In the genomic region with DNA sequence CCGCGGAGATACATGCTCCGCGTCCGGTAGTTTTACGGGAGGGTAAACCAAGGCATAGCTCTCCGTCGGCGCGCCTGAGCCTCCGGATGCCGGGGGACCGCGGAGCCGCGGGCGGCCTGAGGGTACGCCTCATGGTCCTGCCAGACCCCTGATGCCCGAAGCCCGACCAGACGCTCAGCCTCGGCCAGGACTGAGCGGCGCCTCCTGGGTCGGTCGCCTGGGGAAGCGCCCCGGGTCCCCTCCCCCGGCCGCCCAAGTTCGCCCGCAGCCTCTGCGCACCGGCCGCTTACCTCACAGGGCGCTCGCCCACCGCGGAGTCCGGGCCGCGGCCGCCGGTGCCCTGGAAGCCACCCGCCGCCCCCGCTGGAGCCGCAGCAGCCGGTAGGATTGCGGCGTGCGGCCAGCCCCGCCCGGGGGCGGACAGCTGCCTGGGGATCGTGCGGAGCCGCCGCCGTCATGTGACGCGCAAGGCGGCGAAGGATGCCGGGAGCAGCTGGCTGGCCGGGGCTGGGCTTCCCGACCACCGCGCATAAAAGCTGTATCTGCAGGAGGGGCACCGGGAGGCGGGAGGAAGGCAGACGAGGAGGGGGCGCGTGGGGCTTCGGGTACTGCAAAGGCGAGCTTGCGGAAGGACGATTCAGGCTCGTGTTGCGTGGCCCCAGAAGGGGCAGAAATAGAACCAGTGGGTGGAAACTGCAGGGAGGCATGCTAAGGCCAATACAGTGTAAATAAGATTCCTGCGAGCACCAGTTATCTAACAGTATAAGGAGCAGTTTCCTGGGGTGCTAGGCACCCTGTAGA, we compare ENCODE assay signal across 2 cellular contexts.
TF ChIP-seq lines count a peak whose summit lies in the region.

A gene with protein sequence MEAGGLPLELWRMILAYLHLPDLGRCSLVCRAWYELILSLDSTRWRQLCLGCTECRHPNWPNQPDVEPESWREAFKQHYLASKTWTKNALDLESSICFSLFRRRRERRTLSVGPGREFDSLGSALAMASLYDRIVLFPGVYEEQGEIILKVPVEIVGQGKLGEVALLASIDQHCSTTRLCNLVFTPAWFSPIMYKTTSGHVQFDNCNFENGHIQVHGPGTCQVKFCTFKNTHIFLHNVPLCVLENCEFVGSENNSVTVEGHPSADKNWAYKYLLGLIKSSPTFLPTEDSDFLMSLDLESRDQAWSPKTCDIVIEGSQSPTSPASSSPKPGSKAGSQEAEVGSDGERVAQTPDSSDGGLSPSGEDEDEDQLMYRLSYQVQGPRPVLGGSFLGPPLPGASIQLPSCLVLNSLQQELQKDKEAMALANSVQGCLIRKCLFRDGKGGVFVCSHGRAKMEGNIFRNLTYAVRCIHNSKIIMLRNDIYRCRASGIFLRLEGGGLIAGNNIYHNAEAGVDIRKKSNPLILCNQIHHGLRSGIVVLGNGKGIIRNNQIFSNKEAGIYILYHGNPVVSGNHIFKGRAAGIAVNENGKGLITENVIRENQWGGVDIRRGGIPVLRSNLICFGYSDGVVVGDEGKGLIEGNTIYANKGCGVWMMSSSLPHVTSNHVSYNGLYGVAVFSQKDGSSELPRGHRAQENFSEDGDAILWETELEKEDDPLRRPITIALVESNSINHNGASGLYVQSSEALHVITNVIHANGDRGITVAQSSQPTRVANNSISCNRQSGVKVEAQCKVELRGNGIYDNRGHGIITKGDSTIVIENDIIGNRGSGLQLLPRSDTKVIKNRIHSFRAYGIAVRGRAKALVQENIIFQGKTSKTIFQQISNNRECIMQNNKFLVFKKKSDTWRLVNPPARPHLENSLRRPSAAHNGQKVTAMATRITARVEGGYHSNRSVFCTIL (minus strand): TSS at position 460 of the 801 bp plus-strand sequence. CDS start 34,612 bp downstream, outside the sequence.

TF ChIP-seq in Ishikawa, 13 proteins besides CTCF, POLR2A, EP300 and RAD21:
- TF ChIP-seq TAF1 (IDR thresholded peaks at IDR 0.05; ENCODE audit: low read depth) (no peak), ZBTB7A (IDR thresholded peaks at IDR 0.05; ENCODE audit: low read depth) (0 out of 2 replicates have a peak, but pooled peaks have one; percentile 6), CREB1 (IDR thresholded peaks at IDR 0.05; ENCODE audit: low read depth) (no peak), TEAD4 (IDR thresholded peaks at IDR 0.05) (no peak), NFIC (IDR thresholded peaks at IDR 0.05) (no peak), TCF12 (IDR thresholded peaks at IDR 0.05; ENCODE audit: low read depth) (no peak; the same call in 1 of the 2 replicates), EGR1 (IDR thresholded peaks at IDR 0.05) (peak; percentile 80), FOXM1 (IDR thresholded peaks at IDR 0.05; ENCODE audit: borderline replicate concordance, low read depth) (no peak), YY1 (IDR thresholded peaks at IDR 0.05; ENCODE audit: low read depth) (0 out of 2 replicates have a peak, but pooled peaks have one; percentile 25), CEBPB (IDR thresholded peaks at IDR 0.05) (no peak)
- TF ChIP-seq, protein P1, sequence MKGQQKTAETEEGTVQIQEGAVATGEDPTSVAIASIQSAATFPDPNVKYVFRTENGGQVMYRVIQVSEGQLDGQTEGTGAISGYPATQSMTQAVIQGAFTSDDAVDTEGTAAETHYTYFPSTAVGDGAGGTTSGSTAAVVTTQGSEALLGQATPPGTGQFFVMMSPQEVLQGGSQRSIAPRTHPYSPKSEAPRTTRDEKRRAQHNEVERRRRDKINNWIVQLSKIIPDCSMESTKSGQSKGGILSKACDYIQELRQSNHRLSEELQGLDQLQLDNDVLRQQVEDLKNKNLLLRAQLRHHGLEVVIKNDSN (IDR thresholded peaks at IDR 0.05) = peak; percentile 95
- TF ChIP-seq, protein P2, sequence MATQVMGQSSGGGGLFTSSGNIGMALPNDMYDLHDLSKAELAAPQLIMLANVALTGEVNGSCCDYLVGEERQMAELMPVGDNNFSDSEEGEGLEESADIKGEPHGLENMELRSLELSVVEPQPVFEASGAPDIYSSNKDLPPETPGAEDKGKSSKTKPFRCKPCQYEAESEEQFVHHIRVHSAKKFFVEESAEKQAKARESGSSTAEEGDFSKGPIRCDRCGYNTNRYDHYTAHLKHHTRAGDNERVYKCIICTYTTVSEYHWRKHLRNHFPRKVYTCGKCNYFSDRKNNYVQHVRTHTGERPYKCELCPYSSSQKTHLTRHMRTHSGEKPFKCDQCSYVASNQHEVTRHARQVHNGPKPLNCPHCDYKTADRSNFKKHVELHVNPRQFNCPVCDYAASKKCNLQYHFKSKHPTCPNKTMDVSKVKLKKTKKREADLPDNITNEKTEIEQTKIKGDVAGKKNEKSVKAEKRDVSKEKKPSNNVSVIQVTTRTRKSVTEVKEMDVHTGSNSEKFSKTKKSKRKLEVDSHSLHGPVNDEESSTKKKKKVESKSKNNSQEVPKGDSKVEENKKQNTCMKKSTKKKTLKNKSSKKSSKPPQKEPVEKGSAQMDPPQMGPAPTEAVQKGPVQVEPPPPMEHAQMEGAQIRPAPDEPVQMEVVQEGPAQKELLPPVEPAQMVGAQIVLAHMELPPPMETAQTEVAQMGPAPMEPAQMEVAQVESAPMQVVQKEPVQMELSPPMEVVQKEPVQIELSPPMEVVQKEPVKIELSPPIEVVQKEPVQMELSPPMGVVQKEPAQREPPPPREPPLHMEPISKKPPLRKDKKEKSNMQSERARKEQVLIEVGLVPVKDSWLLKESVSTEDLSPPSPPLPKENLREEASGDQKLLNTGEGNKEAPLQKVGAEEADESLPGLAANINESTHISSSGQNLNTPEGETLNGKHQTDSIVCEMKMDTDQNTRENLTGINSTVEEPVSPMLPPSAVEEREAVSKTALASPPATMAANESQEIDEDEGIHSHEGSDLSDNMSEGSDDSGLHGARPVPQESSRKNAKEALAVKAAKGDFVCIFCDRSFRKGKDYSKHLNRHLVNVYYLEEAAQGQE (IDR thresholded peaks at IDR 0.05; ENCODE audit: low read depth) = no peak
- TF ChIP-seq, protein P3, sequence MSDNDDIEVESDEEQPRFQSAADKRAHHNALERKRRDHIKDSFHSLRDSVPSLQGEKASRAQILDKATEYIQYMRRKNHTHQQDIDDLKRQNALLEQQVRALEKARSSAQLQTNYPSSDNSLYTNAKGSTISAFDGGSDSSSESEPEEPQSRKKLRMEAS (IDR thresholded peaks at IDR 0.05) = peak; percentile 59

TF ChIP-seq in GM12878, 131 proteins besides CTCF, POLR2A, EP300 and RAD21 (continues in another document):
- TF ChIP-seq SPI1 (IDR thresholded peaks at IDR 0.05; ENCODE audit: borderline replicate concordance, insufficient read depth, low read depth, low read length) = no peak
- TF ChIP-seq NR2F1 (conservative IDR thresholded peaks at IDR 0.05) = peak; percentile 85
- TF ChIP-seq EED (IDR thresholded peaks at IDR 0.05; ENCODE audit: low read depth) = peak; percentile 55
- peak; percentile 66; the same call in 1 of the 2 replicates for TF ChIP-seq SMARCA5 (IDR thresholded peaks at IDR 0.05)
- TF ChIP-seq, protein P4, sequence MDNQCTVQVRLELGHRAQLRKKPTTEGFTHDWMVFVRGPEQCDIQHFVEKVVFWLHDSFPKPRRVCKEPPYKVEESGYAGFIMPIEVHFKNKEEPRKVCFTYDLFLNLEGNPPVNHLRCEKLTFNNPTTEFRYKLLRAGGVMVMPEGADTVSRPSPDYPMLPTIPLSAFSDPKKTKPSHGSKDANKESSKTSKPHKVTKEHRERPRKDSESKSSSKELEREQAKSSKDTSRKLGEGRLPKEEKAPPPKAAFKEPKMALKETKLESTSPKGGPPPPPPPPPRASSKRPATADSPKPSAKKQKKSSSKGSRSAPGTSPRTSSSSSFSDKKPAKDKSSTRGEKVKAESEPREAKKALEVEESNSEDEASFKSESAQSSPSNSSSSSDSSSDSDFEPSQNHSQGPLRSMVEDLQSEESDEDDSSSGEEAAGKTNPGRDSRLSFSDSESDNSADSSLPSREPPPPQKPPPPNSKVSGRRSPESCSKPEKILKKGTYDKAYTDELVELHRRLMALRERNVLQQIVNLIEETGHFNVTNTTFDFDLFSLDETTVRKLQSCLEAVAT (IDR thresholded peaks at IDR 0.05) = no peak
- no peak for TF ChIP-seq SIX5 (IDR thresholded peaks at IDR 0.05; ENCODE audit: low read depth, low read length, severe bottlenecking)
- TF ChIP-seq LARP7 (IDR thresholded peaks at IDR 0.05) = peak; percentile 90
- TF ChIP-seq POLR2AphosphoS5 (IDR thresholded peaks at IDR 0.05; ENCODE audit: low read length) = peak; percentile 34; the same call in 1 of the 2 replicates
- TF ChIP-seq, protein P5, sequence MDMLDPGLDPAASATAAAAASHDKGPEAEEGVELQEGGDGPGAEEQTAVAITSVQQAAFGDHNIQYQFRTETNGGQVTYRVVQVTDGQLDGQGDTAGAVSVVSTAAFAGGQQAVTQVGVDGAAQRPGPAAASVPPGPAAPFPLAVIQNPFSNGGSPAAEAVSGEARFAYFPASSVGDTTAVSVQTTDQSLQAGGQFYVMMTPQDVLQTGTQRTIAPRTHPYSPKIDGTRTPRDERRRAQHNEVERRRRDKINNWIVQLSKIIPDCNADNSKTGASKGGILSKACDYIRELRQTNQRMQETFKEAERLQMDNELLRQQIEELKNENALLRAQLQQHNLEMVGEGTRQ (IDR thresholded peaks at IDR 0.05; ENCODE audit: borderline replicate concordance, low read depth, low read length) = peak; percentile 40
- peak; percentile 82 for TF ChIP-seq CREB1 (IDR thresholded peaks at IDR 0.05; ENCODE audit: low read depth)
- peak; percentile 91 for TF ChIP-seq DPF2 (IDR thresholded peaks at IDR 0.05)
- no peak for TF ChIP-seq NR2C2 (IDR thresholded peaks at IDR 0.05; ENCODE audit: borderline replicate concordance, control insufficient read depth, insufficient read length, low read depth)
- TF ChIP-seq ZNF207 (IDR thresholded peaks at IDR 0.05; ENCODE audit: borderline replicate concordance) = peak; percentile 60; the same call in 1 of the 2 replicates
- TF ChIP-seq ZNF24 (IDR thresholded peaks at IDR 0.05) = 0 out of 2 replicates have a peak, but pooled peaks have one; percentile 24
- TF ChIP-seq MYB (IDR thresholded peaks at IDR 0.05; ENCODE audit: borderline replicate concordance, low read depth, low read length) = 0 out of 2 replicates have a peak, but pooled peaks have one; percentile 10
- TF ChIP-seq MEF2A (IDR thresholded peaks at IDR 0.05; ENCODE audit: insufficient read depth, low read depth, low read length) = 0 out of 2 replicates have a peak, but pooled peaks have one; percentile 41
- peak; percentile 81 for TF ChIP-seq BACH1 (IDR thresholded peaks at IDR 0.05; ENCODE audit: borderline replicate concordance)
- no peak for TF ChIP-seq CBX3 (IDR thresholded peaks at IDR 0.05; ENCODE audit: borderline replicate concordance, low read depth)
- no peak for TF ChIP-seq MTA2 (IDR thresholded peaks at IDR 0.05; ENCODE audit: low read depth)
- 0 out of 2 replicates have a peak, but pooled peaks have one; percentile 49 for TF ChIP-seq SIN3A (IDR thresholded peaks at IDR 0.05; ENCODE audit: low read depth, low read length)
- TF ChIP-seq GATAD2B (conservative IDR thresholded peaks at IDR 0.05; ENCODE audit: low read depth) = peak; percentile 96
- TF ChIP-seq, protein P6, sequence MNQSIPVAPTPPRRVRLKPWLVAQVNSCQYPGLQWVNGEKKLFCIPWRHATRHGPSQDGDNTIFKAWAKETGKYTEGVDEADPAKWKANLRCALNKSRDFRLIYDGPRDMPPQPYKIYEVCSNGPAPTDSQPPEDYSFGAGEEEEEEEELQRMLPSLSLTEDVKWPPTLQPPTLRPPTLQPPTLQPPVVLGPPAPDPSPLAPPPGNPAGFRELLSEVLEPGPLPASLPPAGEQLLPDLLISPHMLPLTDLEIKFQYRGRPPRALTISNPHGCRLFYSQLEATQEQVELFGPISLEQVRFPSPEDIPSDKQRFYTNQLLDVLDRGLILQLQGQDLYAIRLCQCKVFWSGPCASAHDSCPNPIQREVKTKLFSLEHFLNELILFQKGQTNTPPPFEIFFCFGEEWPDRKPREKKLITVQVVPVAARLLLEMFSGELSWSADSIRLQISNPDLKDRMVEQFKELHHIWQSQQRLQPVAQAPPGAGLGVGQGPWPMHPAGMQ (IDR thresholded peaks at IDR 0.05; ENCODE audit: borderline replicate concordance) = no peak
- TF ChIP-seq SUPT20H (IDR thresholded peaks at IDR 0.05; ENCODE audit: borderline replicate concordance, control insufficient read depth, low read depth, low read length) = no peak
- TF ChIP-seq ATF7 (IDR thresholded peaks at IDR 0.05; ENCODE audit: low read depth) = no peak
- TF ChIP-seq ZNF217 (IDR thresholded peaks at IDR 0.05) = peak; percentile 71
- TF ChIP-seq KLF5 (IDR thresholded peaks at IDR 0.05; ENCODE audit: partially characterized antibody) = peak; percentile 31
- TF ChIP-seq, protein P7, sequence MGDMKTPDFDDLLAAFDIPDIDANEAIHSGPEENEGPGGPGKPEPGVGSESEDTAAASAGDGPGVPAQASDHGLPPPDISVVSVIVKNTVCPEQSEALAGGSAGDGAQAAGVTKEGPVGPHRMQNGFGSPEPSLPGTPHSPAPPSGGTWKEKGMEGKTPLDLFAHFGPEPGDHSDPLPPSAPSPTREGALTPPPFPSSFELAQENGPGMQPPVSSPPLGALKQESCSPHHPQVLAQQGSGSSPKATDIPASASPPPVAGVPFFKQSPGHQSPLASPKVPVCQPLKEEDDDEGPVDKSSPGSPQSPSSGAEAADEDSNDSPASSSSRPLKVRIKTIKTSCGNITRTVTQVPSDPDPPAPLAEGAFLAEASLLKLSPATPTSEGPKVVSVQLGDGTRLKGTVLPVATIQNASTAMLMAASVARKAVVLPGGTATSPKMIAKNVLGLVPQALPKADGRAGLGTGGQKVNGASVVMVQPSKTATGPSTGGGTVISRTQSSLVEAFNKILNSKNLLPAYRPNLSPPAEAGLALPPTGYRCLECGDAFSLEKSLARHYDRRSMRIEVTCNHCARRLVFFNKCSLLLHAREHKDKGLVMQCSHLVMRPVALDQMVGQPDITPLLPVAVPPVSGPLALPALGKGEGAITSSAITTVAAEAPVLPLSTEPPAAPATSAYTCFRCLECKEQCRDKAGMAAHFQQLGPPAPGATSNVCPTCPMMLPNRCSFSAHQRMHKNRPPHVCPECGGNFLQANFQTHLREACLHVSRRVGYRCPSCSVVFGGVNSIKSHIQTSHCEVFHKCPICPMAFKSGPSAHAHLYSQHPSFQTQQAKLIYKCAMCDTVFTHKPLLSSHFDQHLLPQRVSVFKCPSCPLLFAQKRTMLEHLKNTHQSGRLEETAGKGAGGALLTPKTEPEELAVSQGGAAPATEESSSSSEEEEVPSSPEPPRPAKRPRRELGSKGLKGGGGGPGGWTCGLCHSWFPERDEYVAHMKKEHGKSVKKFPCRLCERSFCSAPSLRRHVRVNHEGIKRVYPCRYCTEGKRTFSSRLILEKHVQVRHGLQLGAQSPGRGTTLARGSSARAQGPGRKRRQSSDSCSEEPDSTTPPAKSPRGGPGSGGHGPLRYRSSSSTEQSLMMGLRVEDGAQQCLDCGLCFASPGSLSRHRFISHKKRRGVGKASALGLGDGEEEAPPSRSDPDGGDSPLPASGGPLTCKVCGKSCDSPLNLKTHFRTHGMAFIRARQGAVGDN (IDR thresholded peaks at IDR 0.05) = peak; percentile 97
- no peak for TF ChIP-seq NRF1 (conservative IDR thresholded peaks at IDR 0.05; ENCODE audit: low read depth, low read length)
- TF ChIP-seq, protein P8, sequence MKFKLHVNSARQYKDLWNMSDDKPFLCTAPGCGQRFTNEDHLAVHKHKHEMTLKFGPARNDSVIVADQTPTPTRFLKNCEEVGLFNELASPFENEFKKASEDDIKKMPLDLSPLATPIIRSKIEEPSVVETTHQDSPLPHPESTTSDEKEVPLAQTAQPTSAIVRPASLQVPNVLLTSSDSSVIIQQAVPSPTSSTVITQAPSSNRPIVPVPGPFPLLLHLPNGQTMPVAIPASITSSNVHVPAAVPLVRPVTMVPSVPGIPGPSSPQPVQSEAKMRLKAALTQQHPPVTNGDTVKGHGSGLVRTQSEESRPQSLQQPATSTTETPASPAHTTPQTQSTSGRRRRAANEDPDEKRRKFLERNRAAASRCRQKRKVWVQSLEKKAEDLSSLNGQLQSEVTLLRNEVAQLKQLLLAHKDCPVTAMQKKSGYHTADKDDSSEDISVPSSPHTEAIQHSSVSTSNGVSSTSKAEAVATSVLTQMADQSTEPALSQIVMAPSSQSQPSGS (IDR thresholded peaks at IDR 0.05; ENCODE audit: low read length) = no peak
- TF ChIP-seq ZNF274 (IDR thresholded peaks at IDR 0.05; ENCODE audit: insufficient read depth, insufficient read length) = no peak
- TF ChIP-seq IKZF1 (conservative IDR thresholded peaks at IDR 0.05) = peak; percentile 96
- TF ChIP-seq SMAD5 (IDR thresholded peaks at IDR 0.05; ENCODE audit: low read depth) = no peak
- TF ChIP-seq FOS (IDR thresholded peaks at IDR 0.05; ENCODE audit: borderline replicate concordance, extremely low read depth, insufficient read length) = no peak
